ENCODE assay signal across 8 cellular contexts in the genomic region with DNA sequence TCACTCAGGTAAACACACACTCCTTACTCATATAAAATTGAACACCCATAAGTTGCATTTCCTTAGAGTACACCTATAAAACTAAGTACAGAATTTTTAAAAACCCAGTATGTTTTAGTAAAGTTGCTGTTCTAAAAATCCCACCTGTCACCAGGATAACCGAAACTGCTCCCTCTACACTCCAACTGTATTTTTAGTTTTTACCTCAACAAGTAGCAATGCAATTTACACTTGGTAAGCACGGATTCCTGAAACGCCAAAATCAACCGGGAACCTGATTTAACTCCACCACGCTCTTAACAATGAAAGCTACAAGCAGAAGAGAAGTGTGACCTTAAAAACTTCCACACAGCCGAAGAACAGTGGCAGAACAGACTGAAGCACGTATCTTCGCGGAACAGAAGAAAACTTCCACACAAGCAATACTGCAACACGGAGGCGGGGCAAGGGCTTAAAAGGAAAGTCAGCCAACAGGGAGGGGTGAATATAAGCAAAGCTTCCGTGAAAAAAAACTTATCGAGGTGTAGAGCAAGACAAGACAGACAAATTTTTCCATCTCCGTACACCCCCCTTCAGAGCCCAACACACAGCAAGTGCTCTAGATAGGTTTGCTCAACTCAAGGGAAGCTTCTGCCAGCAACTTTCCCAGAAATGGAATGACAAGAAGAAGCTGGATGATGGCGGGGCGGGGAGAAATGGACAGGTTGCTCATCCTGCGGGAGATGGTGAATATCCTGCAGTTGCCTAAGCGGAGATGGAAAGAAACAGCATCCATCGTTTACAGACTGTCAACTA. TPM values are rescaled to one million over a fixed set of nuclear protein-coding genes. Genes with fewer than 3 reads are reported as not detected.
DNase-seq lines count a peak whose midpoint lies in the region; ATAC-seq and TF ChIP-seq lines count a peak whose summit lies in the region.

No MANE protein-coding gene starts in this region.

- peaks cover 0 to 2% (median 0%) of the 10 kb centered on the region in 4 donors for H3K36me3 ChIP-seq in liver (ENCODE audit: control insufficient read depth in 4 of 4, insufficient read depth in 3 of 4, low read depth in 1 of 4, low read length in 3 of 4)

- no peak for ATAC-seq in GM19395 (IDR thresholded peaks at IDR 0.05; ENCODE audit: unreplicated experiment)

- H3K27ac ChIP-seq in liver (ENCODE audit: low read depth in 1 of 2, low read length in 2 of 2) = peak overlapping the region; percentile 84 to 95

- H3K9me3 Mint-ChIP-seq in chondrocyte (ENCODE audit: low read depth) = no peaks in the 10 kb centered on the region

- peak overlapping the region; percentile 29 to 92 for H3K9ac ChIP-seq in liver (ENCODE audit: low read depth in 1 of 2, low read length in 2 of 2)

- TF ChIP-seq CTCF in chondrocyte (IDR thresholded peaks at IDR 0.05) (peak; percentile 41), liver (IDR thresholded peaks at IDR 0.05; ENCODE audit: low read depth, low read length, missing input control) (no peak)

- under 1% methylated on average over 19 of the region's 19 CpGs for WGBS in liver

- TF ChIP-seq RAD21 in liver (IDR thresholded peaks at IDR 0.05) = peak in 1 of 2 donors; percentile 14

- peak overlapping the region; percentile 78 for H3K27ac Mint-ChIP-seq in chondrocyte (ENCODE audit: unreplicated experiment)

- peaks cover 11 to 32% (median 19%) of the 10 kb centered on the region in 4 donors for H3K4me1 ChIP-seq in liver (ENCODE audit: control insufficient read depth in 4 of 4, insufficient read depth in 4 of 4, low read length in 3 of 4)

- peak overlapping the region; percentile 74 for H3K4me3 Mint-ChIP-seq in chondrocyte (ENCODE audit: unreplicated experiment)

- no peaks in the 10 kb centered on the region for H3K27me3 Mint-ChIP-seq in chondrocyte (ENCODE audit: low read depth)

- no peaks in the 10 kb centered on the region for H3K9me3 ChIP-seq in liver (ENCODE audit: control insufficient read depth in 4 of 4, low read length in 3 of 4)

- no peaks in the 10 kb centered on the region for H3K27me3 ChIP-seq in liver (ENCODE audit: control insufficient read depth in 4 of 4, insufficient read depth in 4 of 4, low read length in 3 of 4)

- DNase-seq in EH (ENCODE audit: low read depth) = peak; percentile 65
- peak; percentile 31 for DNase-seq in LHCN-M2 (ENCODE audit: low read depth)
- peak; percentile 50 to 51 for DNase-seq in activated CD4-positive, alpha-beta T cell treated with anti-CD3 and anti-CD28 coated beads for 24 hours (ENCODE audit: low read depth in 2 of 2)
- peak; percentile 46 for DNase-seq in chondrocyte (ENCODE audit: low spot score)
- peak; percentile 59 to 79 for DNase-seq in stimulated activated CD4-positive, alpha-beta T cell treated with anti-CD3 and anti-CD28 coated beads, Interleukin-4, amount 100 ng/mL, for 4 hours
- DNase-seq in NCI-H446 treated with DMSO at 0.1 percent for 48 hours (lab: John Stamatoyannopoulos, UW) = no peak

- peak overlapping the region; percentile 92 to 98 (median 94) for H3K4me3 ChIP-seq in liver (ENCODE audit: low read depth in 1 of 3, low read length in 3 of 3)

- H3K4me1 Mint-ChIP-seq in chondrocyte (ENCODE audit: low read depth) = peaks cover 41% of the 10 kb centered on the region

- H3K36me3 Mint-ChIP-seq in chondrocyte (ENCODE audit: low read depth) = no peaks in the 10 kb centered on the region

TF ChIP-seq in liver, 16 proteins besides CTCF, POLR2A, EP300 and RAD21:
- TF ChIP-seq TAF1 (conservative IDR thresholded peaks at IDR 0.05) (peak; percentile 33), FOXA2 (IDR thresholded peaks at IDR 0.05) (no peak), HNF4A (conservative IDR thresholded peaks at IDR 0.05) (no peak), GABPA (IDR thresholded peaks at IDR 0.05 in 1 of 2, conservative IDR thresholded peaks at IDR 0.05 in 1 of 2) (no peak), HNF4G (IDR thresholded peaks at IDR 0.05) (no peak), EGR1 (IDR thresholded peaks at IDR 0.05; ENCODE audit: low read depth in 2 of 2) (no peak), YY1 (IDR thresholded peaks at IDR 0.05) (peak; percentile 57), FOXA1 (IDR thresholded peaks at IDR 0.05) (no peak), NR2F2 (IDR thresholded peaks at IDR 0.05) (no peak), RXRA (IDR thresholded peaks at IDR 0.05) (peak in 1 of 2 donors; percentile 8), JUND (IDR thresholded peaks at IDR 0.05) (no peak), SP1 (IDR thresholded peaks at IDR 0.05) (no peak)
- TF ChIP-seq, protein P1, sequence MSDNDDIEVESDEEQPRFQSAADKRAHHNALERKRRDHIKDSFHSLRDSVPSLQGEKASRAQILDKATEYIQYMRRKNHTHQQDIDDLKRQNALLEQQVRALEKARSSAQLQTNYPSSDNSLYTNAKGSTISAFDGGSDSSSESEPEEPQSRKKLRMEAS (IDR thresholded peaks at IDR 0.05) = no peak
- TF ChIP-seq, protein P2, sequence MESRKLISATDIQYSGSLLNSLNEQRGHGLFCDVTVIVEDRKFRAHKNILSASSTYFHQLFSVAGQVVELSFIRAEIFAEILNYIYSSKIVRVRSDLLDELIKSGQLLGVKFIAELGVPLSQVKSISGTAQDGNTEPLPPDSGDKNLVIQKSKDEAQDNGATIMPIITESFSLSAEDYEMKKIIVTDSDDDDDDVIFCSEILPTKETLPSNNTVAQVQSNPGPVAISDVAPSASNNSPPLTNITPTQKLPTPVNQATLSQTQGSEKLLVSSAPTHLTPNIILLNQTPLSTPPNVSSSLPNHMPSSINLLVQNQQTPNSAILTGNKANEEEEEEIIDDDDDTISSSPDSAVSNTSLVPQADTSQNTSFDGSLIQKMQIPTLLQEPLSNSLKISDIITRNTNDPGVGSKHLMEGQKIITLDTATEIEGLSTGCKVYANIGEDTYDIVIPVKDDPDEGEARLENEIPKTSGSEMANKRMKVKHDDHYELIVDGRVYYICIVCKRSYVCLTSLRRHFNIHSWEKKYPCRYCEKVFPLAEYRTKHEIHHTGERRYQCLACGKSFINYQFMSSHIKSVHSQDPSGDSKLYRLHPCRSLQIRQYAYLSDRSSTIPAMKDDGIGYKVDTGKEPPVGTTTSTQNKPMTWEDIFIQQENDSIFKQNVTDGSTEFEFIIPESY (IDR thresholded peaks at IDR 0.05) = no peak
- TF ChIP-seq, protein P3, sequence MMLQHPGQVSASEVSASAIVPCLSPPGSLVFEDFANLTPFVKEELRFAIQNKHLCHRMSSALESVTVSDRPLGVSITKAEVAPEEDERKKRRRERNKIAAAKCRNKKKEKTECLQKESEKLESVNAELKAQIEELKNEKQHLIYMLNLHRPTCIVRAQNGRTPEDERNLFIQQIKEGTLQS (IDR thresholded peaks at IDR 0.05) = no peak
- TF ChIP-seq, protein P4, sequence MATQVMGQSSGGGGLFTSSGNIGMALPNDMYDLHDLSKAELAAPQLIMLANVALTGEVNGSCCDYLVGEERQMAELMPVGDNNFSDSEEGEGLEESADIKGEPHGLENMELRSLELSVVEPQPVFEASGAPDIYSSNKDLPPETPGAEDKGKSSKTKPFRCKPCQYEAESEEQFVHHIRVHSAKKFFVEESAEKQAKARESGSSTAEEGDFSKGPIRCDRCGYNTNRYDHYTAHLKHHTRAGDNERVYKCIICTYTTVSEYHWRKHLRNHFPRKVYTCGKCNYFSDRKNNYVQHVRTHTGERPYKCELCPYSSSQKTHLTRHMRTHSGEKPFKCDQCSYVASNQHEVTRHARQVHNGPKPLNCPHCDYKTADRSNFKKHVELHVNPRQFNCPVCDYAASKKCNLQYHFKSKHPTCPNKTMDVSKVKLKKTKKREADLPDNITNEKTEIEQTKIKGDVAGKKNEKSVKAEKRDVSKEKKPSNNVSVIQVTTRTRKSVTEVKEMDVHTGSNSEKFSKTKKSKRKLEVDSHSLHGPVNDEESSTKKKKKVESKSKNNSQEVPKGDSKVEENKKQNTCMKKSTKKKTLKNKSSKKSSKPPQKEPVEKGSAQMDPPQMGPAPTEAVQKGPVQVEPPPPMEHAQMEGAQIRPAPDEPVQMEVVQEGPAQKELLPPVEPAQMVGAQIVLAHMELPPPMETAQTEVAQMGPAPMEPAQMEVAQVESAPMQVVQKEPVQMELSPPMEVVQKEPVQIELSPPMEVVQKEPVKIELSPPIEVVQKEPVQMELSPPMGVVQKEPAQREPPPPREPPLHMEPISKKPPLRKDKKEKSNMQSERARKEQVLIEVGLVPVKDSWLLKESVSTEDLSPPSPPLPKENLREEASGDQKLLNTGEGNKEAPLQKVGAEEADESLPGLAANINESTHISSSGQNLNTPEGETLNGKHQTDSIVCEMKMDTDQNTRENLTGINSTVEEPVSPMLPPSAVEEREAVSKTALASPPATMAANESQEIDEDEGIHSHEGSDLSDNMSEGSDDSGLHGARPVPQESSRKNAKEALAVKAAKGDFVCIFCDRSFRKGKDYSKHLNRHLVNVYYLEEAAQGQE (IDR thresholded peaks at IDR 0.05) = peak; percentile 25

RNA-seq across cellular contexts. Expression of a gene that starts 1.4 kb away (rescaled TPM):
- total RNA-seq in LHCN-M2 (2014; rRNA removed) = 58.3 and 64.8 TPM in 2 replicates
- 48.2 TPM for polyA plus RNA-seq in LHCN-M2 (2012)
- total RNA-seq in chondrocyte = 76.8 to 77.6 TPM (median 77.2 TPM) in 3 replicates
- total RNA-seq in liver = 10 to 100 TPM; 59.4 to 89.2 TPM
- polyA plus RNA-seq in liver = 10 to 100 TPM; 53.5 to 71.0 TPM

RNA-seq across cellular contexts. Expression of a gene that starts 32.5 kb away (rescaled TPM):
- 40.0 and 43.9 TPM in 2 replicates for total RNA-seq in LHCN-M2 (2014; rRNA removed)
- 30.0 TPM for polyA plus RNA-seq in LHCN-M2 (2012)
- total RNA-seq in chondrocyte = 23.3 to 25.9 TPM (median 23.7 TPM) in 3 replicates
- 10 to 100 TPM; 13.8 to 16.0 TPM for total RNA-seq in liver
- 10 to 100 TPM in 1 of 2 donors, 1 to 10 TPM in 1; 8.8 to 12.1 TPM for polyA plus RNA-seq in liver
